Comparison of ENCODE assay signal across 1 cellular context in the genomic region with DNA sequence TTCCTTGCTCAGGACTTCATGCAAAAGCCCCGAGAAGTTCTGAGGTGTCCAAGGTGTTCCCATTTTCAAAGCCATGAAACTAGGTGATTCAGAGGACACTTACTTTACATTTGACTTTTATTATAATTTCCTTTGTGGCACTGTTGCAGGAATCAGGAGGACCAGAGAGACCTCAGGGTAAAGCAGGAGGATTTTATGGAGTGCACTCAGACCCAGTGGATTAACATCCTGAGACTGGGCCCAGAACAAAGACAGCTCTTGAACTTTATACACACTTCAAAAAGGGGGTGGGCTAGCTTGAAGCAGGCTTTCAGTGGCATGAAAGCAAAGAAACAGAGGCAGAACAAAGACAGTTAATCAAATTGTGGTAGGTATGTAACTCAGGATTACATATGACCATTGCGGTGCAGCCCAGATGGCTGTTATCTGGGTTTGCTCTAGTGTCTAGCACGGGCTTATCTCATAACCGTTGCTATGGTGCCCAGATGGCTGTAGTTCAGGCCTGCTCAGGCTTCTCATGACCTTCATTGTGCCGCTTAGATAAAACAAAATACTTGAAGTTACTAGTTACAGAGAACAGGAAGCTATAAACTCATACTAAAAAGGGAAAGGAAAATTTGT.
TF ChIP-seq lines count a peak whose summit lies in the region.

No MANE protein-coding gene starts in this region.

TF ChIP-seq in IMR-90, 13 proteins besides CTCF, POLR2A, EP300 and RAD21:
- TF ChIP-seq BHLHE40 (IDR thresholded peaks at IDR 0.05; ENCODE audit: low read depth, low read length) (no peak), RCOR1 (IDR thresholded peaks at IDR 0.05; ENCODE audit: insufficient replicate concordance, low read length) (no peak)
